16 cellular contexts compared by ENCODE assay signal in the genomic region with DNA sequence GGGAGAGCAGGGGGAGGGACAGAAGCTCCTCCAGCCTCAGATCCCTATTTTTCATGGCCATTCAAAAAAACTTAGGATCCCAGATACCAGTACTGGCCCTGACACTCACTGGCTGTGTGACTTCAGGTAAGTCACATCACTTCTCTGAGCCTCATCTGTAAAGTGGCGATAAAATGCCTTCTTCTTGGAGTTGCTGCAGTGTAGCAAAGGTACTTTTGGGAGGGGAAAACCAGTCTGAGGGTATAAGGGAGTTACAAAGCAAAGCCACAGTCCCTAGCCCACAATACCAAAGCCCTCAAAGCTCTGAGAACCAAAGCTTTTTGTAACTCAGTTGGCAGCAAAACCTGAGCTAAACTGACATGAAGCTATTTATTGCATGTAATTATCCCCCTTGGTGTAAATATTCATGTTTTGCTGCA. TPM values are rescaled to one million over a fixed set of nuclear protein-coding genes. Genes with fewer than 3 reads are reported as not detected.
"Had no signal": no experiment of that assay in that cellular context is flagged by ENCODE, and none has a peak within 500 bp of the region (broad histone marks: within the 10 kb centered on the region; RNA-seq: fewer than 3 reads in every experiment).

No MANE protein-coding gene starts in this region.

- DNase-seq: activated CD4-positive, alpha-beta T cell treated with anti-CD3 and anti-CD28 coated beads for 1 hour; activated CD4-positive, alpha-beta T cell treated with anti-CD3 and anti-CD28 coated beads, Interleukin-2, amount 50 U/mL, for 48 hours; activated CD8-positive, alpha-beta memory T cell treated with anti-CD3 and anti-CD28 coated beads, Interleukin-2, amount 10 ng/mL, durations not matched to agents 7 days and 5 days; activated naive CD4-positive, alpha-beta T cell treated with anti-CD3 and anti-CD28 coated beads, Interleukin-2, amount 10 ng/mL, durations not matched to agents 7 days and 5 days; activated T-cell treated with anti-CD3 and anti-CD28 coated beads, Interleukin-2, amount 50 U/mL, for 1 hour; occipital lobe; spleen; T-cell; T1000 had no signal

- H3K4me1 ChIP-seq: prostate gland had no signal

- H3K9me3 ChIP-seq: ascending aorta, prostate gland, tibial nerve, vagina had no signal

- H3K4me3 Mint-ChIP-seq: activated CD8-positive, alpha-beta memory T cell treated with anti-CD3 and anti-CD28 coated beads, Interleukin-2, amount 10 ng/mL, durations not matched to agents 7 days and 5 days; activated naive CD4-positive, alpha-beta T cell treated with anti-CD3 and anti-CD28 coated beads, Interleukin-2, amount 10 ng/mL, durations not matched to agents 7 days and 5 days; memory B cell; natural killer cell treated with Interleukin-12 subunit alpha and Interleukin-12 subunit beta and Interleukin-15 and Interleukin-18, amount 100 ng/mL, for 72 hours; T-cell had no signal

- H3K27ac ChIP-seq: prostate gland, spleen, tibial nerve, vagina had no signal

- H3K27me3 ChIP-seq: ascending aorta, tibial nerve, vagina had no signal

- H3K4me1 Mint-ChIP-seq: activated CD8-positive, alpha-beta memory T cell treated with anti-CD3 and anti-CD28 coated beads, Interleukin-2, amount 10 ng/mL, durations not matched to agents 7 days and 5 days; activated naive CD4-positive, alpha-beta T cell treated with anti-CD3 and anti-CD28 coated beads, Interleukin-2, amount 10 ng/mL, durations not matched to agents 7 days and 5 days; memory B cell; T-cell had no signal

- H3K36me3 ChIP-seq: ascending aorta, prostate gland, spleen, tibial nerve, vagina had no signal

- H3K36me3 Mint-ChIP-seq: activated CD8-positive, alpha-beta memory T cell treated with anti-CD3 and anti-CD28 coated beads, Interleukin-2, amount 10 ng/mL, durations not matched to agents 7 days and 5 days; activated naive CD4-positive, alpha-beta T cell treated with anti-CD3 and anti-CD28 coated beads, Interleukin-2, amount 10 ng/mL, durations not matched to agents 7 days and 5 days; memory B cell; natural killer cell treated with Interleukin-12 subunit alpha and Interleukin-12 subunit beta and Interleukin-15 and Interleukin-18, amount 100 ng/mL, for 72 hours; T-cell had no signal

- ATAC-seq: activated CD8-positive, alpha-beta memory T cell treated with anti-CD3 and anti-CD28 coated beads, Interleukin-2, amount 10 ng/mL, durations not matched to agents 7 days and 5 days; natural killer cell treated with Interleukin-12 subunit alpha and Interleukin-12 subunit beta and Interleukin-15 and Interleukin-18, amount 100 ng/mL, for 72 hours; T-cell had no signal

- H3K27ac Mint-ChIP-seq: activated CD8-positive, alpha-beta memory T cell treated with anti-CD3 and anti-CD28 coated beads, Interleukin-2, amount 10 ng/mL, durations not matched to agents 7 days and 5 days; activated naive CD4-positive, alpha-beta T cell treated with anti-CD3 and anti-CD28 coated beads, Interleukin-2, amount 10 ng/mL, durations not matched to agents 7 days and 5 days; activated T-helper 2 cell treated with anti-CD3 and anti-CD28 coated beads, Interferon-gamma antibody, Interleukin-2, Interleukin-4, amounts not matched to agents 10 μg/mL and 5 μg/mL and 100 μg/mL, durations not matched to agents 14 hours and 24 hours and 36 hours; memory B cell; natural killer cell treated with Interleukin-12 subunit alpha and Interleukin-12 subunit beta and Interleukin-15 and Interleukin-18, amount 100 ng/mL, for 72 hours; T-cell had no signal

- H3K4me3 ChIP-seq: ascending aorta, prostate gland, spleen, tibial nerve, vagina had no signal

RNA-seq across cellular contexts. Expression of gene COL13A1, which starts 43.4 kb away (rescaled TPM):
- total RNA-seq: activated CD8-positive, alpha-beta memory T cell treated with anti-CD3 and anti-CD28 coated beads, Interleukin-2, amount 10 ng/mL, durations not matched to agents 7 days and 5 days; activated T-helper 2 cell treated with anti-CD3 and anti-CD28 coated beads, Interferon-gamma antibody, Interleukin-2, Interleukin-4, amounts not matched to agents 10 μg/mL and 5 μg/mL and 100 μg/mL, durations not matched to agents 14 hours and 24 hours and 36 hours; natural killer cell treated with Interleukin-12 subunit alpha and Interleukin-12 subunit beta and Interleukin-15 and Interleukin-18, amount 100 ng/mL, for 72 hours; vagina had no signal
